1 cellular context compared by ENCODE assay signal in the genomic region with DNA sequence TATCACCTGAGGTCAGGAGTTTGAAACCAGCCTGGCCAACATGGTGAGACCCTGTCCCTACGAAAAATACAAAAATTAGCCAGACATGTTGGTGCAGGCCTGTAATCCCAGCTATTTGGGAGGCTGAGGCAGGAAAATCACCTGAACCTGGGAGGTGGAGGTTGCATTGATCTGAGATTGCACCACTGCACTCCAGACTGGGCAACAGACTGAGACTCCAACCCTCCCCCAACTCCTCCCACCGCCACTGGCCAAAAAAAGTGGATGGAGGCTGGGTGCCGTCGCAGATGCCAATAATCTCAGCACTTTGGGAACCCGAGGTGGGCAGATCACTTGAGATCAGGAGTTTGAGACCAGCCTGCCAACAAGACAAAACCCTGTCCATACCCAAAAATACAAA.
TF ChIP-seq lines count a peak whose summit lies in the region.

No MANE protein-coding gene starts in this region.

TF ChIP-seq in HepG2, 621 proteins besides CTCF, POLR2A, EP300 and RAD21:
- TF ChIP-seq ZNF768 (CRISPR knock-in tag; IDR thresholded peaks at IDR 0.05) = no peak
- no peak for TF ChIP-seq ZBTB49 (CRISPR knock-in tag; IDR thresholded peaks at IDR 0.05; ENCODE audit: borderline replicate concordance)
- no peak for TF ChIP-seq POGK (CRISPR knock-in tag; conservative IDR thresholded peaks at IDR 0.05)
- TF ChIP-seq ZNF773 (CRISPR knock-in tag; IDR thresholded peaks at IDR 0.05; ENCODE audit: borderline replicate concordance) = no peak
- no peak for TF ChIP-seq ZNF737 (CRISPR knock-in tag; IDR thresholded peaks at IDR 0.05; ENCODE audit: borderline replicate concordance)
- TF ChIP-seq ASH2L (IDR thresholded peaks at IDR 0.05; ENCODE audit: insufficient read length, low read depth, low read length) = no peak
- no peak for TF ChIP-seq SIX4 (CRISPR knock-in tag; IDR thresholded peaks at IDR 0.05)
- TF ChIP-seq, protein P1, sequence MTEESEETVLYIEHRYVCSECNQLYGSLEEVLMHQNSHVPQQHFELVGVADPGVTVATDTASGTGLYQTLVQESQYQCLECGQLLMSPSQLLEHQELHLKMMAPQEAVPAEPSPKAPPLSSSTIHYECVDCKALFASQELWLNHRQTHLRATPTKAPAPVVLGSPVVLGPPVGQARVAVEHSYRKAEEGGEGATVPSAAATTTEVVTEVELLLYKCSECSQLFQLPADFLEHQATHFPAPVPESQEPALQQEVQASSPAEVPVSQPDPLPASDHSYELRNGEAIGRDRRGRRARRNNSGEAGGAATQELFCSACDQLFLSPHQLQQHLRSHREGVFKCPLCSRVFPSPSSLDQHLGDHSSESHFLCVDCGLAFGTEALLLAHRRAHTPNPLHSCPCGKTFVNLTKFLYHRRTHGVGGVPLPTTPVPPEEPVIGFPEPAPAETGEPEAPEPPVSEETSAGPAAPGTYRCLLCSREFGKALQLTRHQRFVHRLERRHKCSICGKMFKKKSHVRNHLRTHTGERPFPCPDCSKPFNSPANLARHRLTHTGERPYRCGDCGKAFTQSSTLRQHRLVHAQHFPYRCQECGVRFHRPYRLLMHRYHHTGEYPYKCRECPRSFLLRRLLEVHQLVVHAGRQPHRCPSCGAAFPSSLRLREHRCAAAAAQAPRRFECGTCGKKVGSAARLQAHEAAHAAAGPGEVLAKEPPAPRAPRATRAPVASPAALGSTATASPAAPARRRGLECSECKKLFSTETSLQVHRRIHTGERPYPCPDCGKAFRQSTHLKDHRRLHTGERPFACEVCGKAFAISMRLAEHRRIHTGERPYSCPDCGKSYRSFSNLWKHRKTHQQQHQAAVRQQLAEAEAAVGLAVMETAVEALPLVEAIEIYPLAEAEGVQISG (CRISPR knock-in tag; IDR thresholded peaks at IDR 0.05) = no peak
- no peak for TF ChIP-seq ZFY (CRISPR knock-in tag; IDR thresholded peaks at IDR 0.05)
